ENCODE assay signal across 1 cellular context in genomic region chr9:88745281-88746001, GRCh38.
TF ChIP-seq lines count a peak whose summit lies in the region.

No MANE protein-coding gene starts in this region.

TF ChIP-seq in SK-N-SH, 30 proteins besides CTCF, POLR2A, EP300 and RAD21 (continued from another document):
- TF ChIP-seq PBX3 (IDR thresholded peaks at IDR 0.05) (peak; percentile 92), JUND (IDR thresholded peaks at IDR 0.05) (peak; percentile 65), NFIC (IDR thresholded peaks at IDR 0.05; ENCODE audit: borderline replicate concordance) (peak; percentile 23; the same call in 1 of the 2 replicates), USF2 (IDR thresholded peaks at IDR 0.05; ENCODE audit: borderline replicate concordance, low read depth, low read length) (no peak; the same call in 1 of the 2 replicates), MEF2A (IDR thresholded peaks at IDR 0.05; ENCODE audit: borderline replicate concordance, low read depth) (0 out of 2 replicates have a peak, but pooled peaks have one; percentile 17), TEAD4 (IDR thresholded peaks at IDR 0.05; ENCODE audit: borderline replicate concordance, insufficient read depth) (peak; percentile 89), FOXM1 (IDR thresholded peaks at IDR 0.05; ENCODE audit: low read depth) (peak; percentile 87), RCOR1 (IDR thresholded peaks at IDR 0.05; ENCODE audit: low read length) (peak; percentile 100)
